13 cellular contexts compared by ENCODE assay signal in genomic region chr13:98540476-98540875, GRCh38. TPM values are rescaled to one million over a fixed set of nuclear protein-coding genes. Genes with fewer than 3 reads are reported as not detected.
DNase-seq lines count a peak whose midpoint lies in the region; ATAC-seq and TF ChIP-seq lines count a peak whose summit lies in the region.
"Had no signal": no experiment of that assay in that cellular context is flagged by ENCODE, and none has a peak within 500 bp of the region (broad histone marks: within the 10 kb centered on the region; RNA-seq: fewer than 3 reads in every experiment).

No MANE protein-coding gene starts in this region.

- DNase-seq in endodermal cell (peak; percentile 15), KBM-7 (no peak), endothelial cell (ENCODE audit: low spot score) (no peak), iPS-NIHi11 (ENCODE audit: low spot score) (no peak), HK-2 (ENCODE audit: unreplicated experiment) (no peak)
- DNase-seq: activated CD4-positive, CD25-positive, alpha-beta regulatory T cell; aorta; CD8-positive, alpha-beta T cell; effector CD8-positive, alpha-beta T cell had no signal

- WGBS in endodermal cell (ENCODE audit: insufficient coverage in 1 of 2, insufficient read length in 1 of 2), 2 experiments: 93% methylated on average over 1 of the region's 1 CpG; no CpG with 5 or more reads in 1 of the 2 experiments

- H3K4me1 Mint-ChIP-seq in endodermal cell (peaks cover 62% of the 10 kb centered on the region), endothelial cell (ENCODE audit: unreplicated experiment) (peaks cover 52% of the 10 kb centered on the region)

- peak overlapping the region; percentile 64 for H3K27ac Mint-ChIP-seq in endodermal cell
- no peak overlapping the region for H3K27ac Mint-ChIP-seq in endothelial cell (ENCODE audit: unreplicated experiment)

- H3K27me3 ChIP-seq in endodermal cell (ENCODE audit: control insufficient read depth, insufficient read depth, low read length, poor library complexity, severe bottlenecking): no peaks in the 10 kb centered on the region
- H3K27me3 ChIP-seq in skeletal muscle tissue (ENCODE audit: control insufficient read depth in 3 of 3, insufficient read depth in 3 of 3, low read length in 3 of 3): no peaks in the 10 kb centered on the region

- peak; percentile 42 for ATAC-seq in GM18498 (IDR thresholded peaks at IDR 0.05; ENCODE audit: unreplicated experiment)
- peak; percentile 45 for ATAC-seq in HG02943 (IDR thresholded peaks at IDR 0.05; ENCODE audit: low read depth, unreplicated experiment)
- ATAC-seq: CD8-positive, alpha-beta T cell had no signal

- no peak overlapping the region for H3K4me3 ChIP-seq in endodermal cell (ENCODE audit: low read length)
- H3K4me3 ChIP-seq in skeletal muscle tissue (ENCODE audit: low read length in 3 of 3): no peak overlapping the region

- H3K4me1 ChIP-seq in endodermal cell (ENCODE audit: control insufficient read depth, insufficient read depth, low read length) (peaks cover 14% of the 10 kb centered on the region), skeletal muscle tissue (ENCODE audit: control insufficient read depth in 3 of 3, insufficient read depth in 3 of 3, low read length in 3 of 3) (peaks cover 71 to 85% (median 71%) of the 10 kb centered on the region in 3 donors)

- H3K4me3 Mint-ChIP-seq in endodermal cell (no peak overlapping the region), endothelial cell (ENCODE audit: unreplicated experiment) (no peak overlapping the region)
- H3K4me3 Mint-ChIP-seq: CD8-positive, alpha-beta T cell; stimulated activated naive CD8-positive, alpha-beta T cell treated with anti-CD3 and anti-CD28 coated beads, Interleukin-15, Interleukin-2, amounts not matched to agents 100 ng/mL and 50 ng/mL, for 24 hours had no signal

- H3K9me3 Mint-ChIP-seq in endodermal cell (no peaks in the 10 kb centered on the region), endothelial cell (ENCODE audit: unreplicated experiment) (no peaks in the 10 kb centered on the region)
- H3K9me3 Mint-ChIP-seq: CD8-positive, alpha-beta T cell; stimulated activated naive CD8-positive, alpha-beta T cell treated with anti-CD3 and anti-CD28 coated beads, Interleukin-15, Interleukin-2, amounts not matched to agents 100 ng/mL and 50 ng/mL, for 24 hours had no signal

- H3K36me3 ChIP-seq in endodermal cell (ENCODE audit: control insufficient read depth, insufficient read depth, low read length) (peaks cover 11% of the 10 kb centered on the region), skeletal muscle tissue (ENCODE audit: control insufficient read depth in 3 of 3, insufficient read depth in 3 of 3, low read length in 3 of 3) (peaks cover 0 to 2% (median 0%) of the 10 kb centered on the region in 3 donors)

- H3K27ac ChIP-seq in endodermal cell (ENCODE audit: low read depth, low read length) (no peak overlapping the region), skeletal muscle tissue (ENCODE audit: low read depth, low read length) (peak overlapping the region; percentile 1)

- in situ Hi-C loops in KBM-7 (cut with MboI; ENCODE audit: low pct_unique_long_range_greater_than_20kb, low sequenced_read_pairs): no loop called here

- no peaks in the 10 kb centered on the region for H3K9me3 ChIP-seq in endodermal cell (ENCODE audit: control insufficient read depth, low read length)
- H3K9me3 ChIP-seq in skeletal muscle tissue (ENCODE audit: control insufficient read depth in 3 of 3, low read length in 3 of 3): no peaks in the 10 kb centered on the region

- peaks cover 8% of the 10 kb centered on the region for H3K36me3 Mint-ChIP-seq in endodermal cell (ENCODE audit: low read depth)
- H3K36me3 Mint-ChIP-seq in endothelial cell (ENCODE audit: low read depth, unreplicated experiment): peaks cover 9% of the 10 kb centered on the region

- TF ChIP-seq CTCF in endodermal cell (conservative IDR thresholded peaks at IDR 0.05): no peak
- no peak for TF ChIP-seq CTCF in endothelial cell (IDR thresholded peaks at IDR 0.05; ENCODE audit: unreplicated experiment)

- H3K9ac ChIP-seq in endodermal cell (ENCODE audit: extremely low read depth, low read length, poor library complexity, severe bottlenecking) (no peak overlapping the region), skeletal muscle tissue (ENCODE audit: low read depth in 1 of 3, low read length in 3 of 3) (no peak overlapping the region)

- H3K27me3 Mint-ChIP-seq in endodermal cell (ENCODE audit: insufficient read depth) (no peaks in the 10 kb centered on the region), endothelial cell (ENCODE audit: unreplicated experiment) (peaks cover 4% of the 10 kb centered on the region)
- H3K27me3 Mint-ChIP-seq: stimulated activated naive CD8-positive, alpha-beta T cell treated with anti-CD3 and anti-CD28 coated beads, Interleukin-15, Interleukin-2, amounts not matched to agents 100 ng/mL and 50 ng/mL, for 24 hours had no signal

RNA-seq across cellular contexts. Expression of gene STK24, which starts 36.4 kb away (rescaled TPM):
- total RNA-seq in endodermal cell (100 to 1,000 TPM; 115 to 125 TPM), skeletal muscle tissue (19.8 TPM), endothelial cell (ENCODE audit: unreplicated experiment) (92.3 TPM)
- polyA plus RNA-seq in endodermal cell (2013, experiment 1 of 2): 109 TPM
- polyA plus RNA-seq in endodermal cell (2013, experiment 2 of 2): 110 TPM
